In the genomic region with DNA sequence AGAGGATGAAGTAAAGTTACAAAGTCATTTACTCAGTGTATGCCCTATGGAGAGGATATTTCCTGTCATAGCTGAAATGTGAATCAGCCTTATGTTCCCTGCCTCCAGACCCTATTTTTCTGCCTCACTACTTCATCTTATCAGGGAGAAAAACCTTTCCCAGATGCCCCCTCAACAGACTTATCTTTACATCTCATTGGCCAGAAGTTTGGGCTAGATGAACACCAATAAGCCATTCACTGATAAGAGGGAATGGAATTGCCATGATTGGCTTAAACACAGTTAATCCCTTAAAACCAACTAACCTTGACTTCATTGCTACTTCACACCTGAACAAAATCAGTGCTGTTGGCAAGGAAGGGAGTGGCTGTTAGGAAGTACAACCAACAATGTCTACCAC, we compare ENCODE assay signal across 30 cellular contexts. TPM values are rescaled to one million over a fixed set of nuclear protein-coding genes. Genes with fewer than 3 reads are reported as not detected.
"Had no signal": no experiment of that assay in that cellular context is flagged by ENCODE, and none has a peak within 500 bp of the region (broad histone marks: within the 10 kb centered on the region; RNA-seq: fewer than 3 reads in every experiment).

No MANE protein-coding gene starts in this region.

- H3K36me3 ChIP-seq: neutrophil, ovary, right lobe of liver, sigmoid colon, stomach, thoracic aorta, thyroid gland, tibial nerve, upper lobe of left lung, uterus had no signal

- H3K27ac Mint-ChIP-seq: naive thymus-derived CD8-positive, alpha-beta T cell; natural killer cell treated with Interleukin-12 subunit alpha and Interleukin-12 subunit beta and Interleukin-15 and Interleukin-18, amount 100 ng/mL, for 72 hours; nephron progenitor cell; stimulated activated effector memory CD8-positive, alpha-beta T cell treated with anti-CD3 and anti-CD28 coated beads, Interleukin-12 subunit alpha, Interleukin-12 subunit beta, amount 100 ng/mL, for 72 hours; stimulated activated naive B cell treated with anti-CD40 and anti-IgM and Interleukin-4, amounts not matched to agents 10 μg/mL and 1 μg/mL and 100 μg/mL, for 72 hours; stimulated activated naive CD8-positive, alpha-beta T cell treated with anti-CD3 and anti-CD28 coated beads, Interleukin-15, Interleukin-2, amounts not matched to agents 100 ng/mL and 50 ng/mL, for 24 hours had no signal

- H3K9me3 ChIP-seq: ovary, thyroid gland had no signal

- DNase-seq: naive B cell; naive thymus-derived CD8-positive, alpha-beta T cell; nephron progenitor cell; nucleus accumbens; ovary; psoas muscle; right lobe of liver; sigmoid colon; small intestine; stimulated activated CD4-positive, alpha-beta T cell treated with anti-CD3 and anti-CD28 coated beads, Interleukin-15, amount 100 ng/mL, for 24 hours; stimulated activated CD4-positive, alpha-beta T cell treated with anti-CD3 and anti-CD28 coated beads, Interleukin-2, amount 100 ng/mL, for 24 hours; stimulated activated CD4-positive, alpha-beta T cell treated with anti-CD3 and anti-CD28 coated beads, Interleukin-2, amount 100 ng/mL, for 48 hours; stimulated activated CD4-positive, alpha-beta T cell treated with anti-CD3 and anti-CD28 coated beads, Interleukin-4, amount 100 ng/mL, for 24 hours; stimulated activated naive B cell treated with anti-CD40 and anti-IgM and Interleukin-4, amounts not matched to agents 10 μg/mL and 1 μg/mL and 100 μg/mL, for 72 hours; stimulated activated naive CD4-positive, alpha-beta T cell treated with Interleukin-2 at 50 U/mL for 16 hours; stomach; thyroid gland; trophoblast cell; upper lobe of left lung; uterus had no signal

- FAIRE-seq: small intestine had no signal

- H3K4me3 ChIP-seq: ovary, psoas muscle, right lobe of liver, sigmoid colon, stomach, thoracic aorta, thyroid gland, tibial nerve, upper lobe of left lung, uterus had no signal

- H3K27ac ChIP-seq: neutrophil, ovary, psoas muscle, right lobe of liver, sigmoid colon, stomach, thoracic aorta, thyroid gland, tibial nerve, upper lobe of left lung, uterus had no signal

- ATAC-seq: naive thymus-derived CD8-positive, alpha-beta T cell; natural killer cell treated with Interleukin-12 subunit alpha and Interleukin-12 subunit beta and Interleukin-15 and Interleukin-18, amount 100 ng/mL, for 72 hours; psoas muscle; right cardiac atrium; right lobe of liver; stimulated activated effector memory CD8-positive, alpha-beta T cell treated with anti-CD3 and anti-CD28 coated beads, Interleukin-12 subunit alpha, Interleukin-12 subunit beta, amount 100 ng/mL, for 72 hours; stimulated activated naive B cell treated with anti-CD40 and anti-IgM and Interleukin-4, amounts not matched to agents 10 μg/mL and 1 μg/mL and 100 μg/mL, for 72 hours had no signal

- H3K4me1 ChIP-seq: uterus had no signal

- H3K27me3 ChIP-seq: neutrophil, ovary, right lobe of liver, sigmoid colon, stomach, thyroid gland, tibial nerve, upper lobe of left lung, uterus had no signal

RNA-seq across cellular contexts. Expression of a gene that starts 44.2 kb away (rescaled TPM):
- total RNA-seq: posterior vena cava, psoas muscle, subcutaneous adipose tissue, thyroid gland, upper lobe of left lung, ureter had no signal
